In the genomic region with DNA sequence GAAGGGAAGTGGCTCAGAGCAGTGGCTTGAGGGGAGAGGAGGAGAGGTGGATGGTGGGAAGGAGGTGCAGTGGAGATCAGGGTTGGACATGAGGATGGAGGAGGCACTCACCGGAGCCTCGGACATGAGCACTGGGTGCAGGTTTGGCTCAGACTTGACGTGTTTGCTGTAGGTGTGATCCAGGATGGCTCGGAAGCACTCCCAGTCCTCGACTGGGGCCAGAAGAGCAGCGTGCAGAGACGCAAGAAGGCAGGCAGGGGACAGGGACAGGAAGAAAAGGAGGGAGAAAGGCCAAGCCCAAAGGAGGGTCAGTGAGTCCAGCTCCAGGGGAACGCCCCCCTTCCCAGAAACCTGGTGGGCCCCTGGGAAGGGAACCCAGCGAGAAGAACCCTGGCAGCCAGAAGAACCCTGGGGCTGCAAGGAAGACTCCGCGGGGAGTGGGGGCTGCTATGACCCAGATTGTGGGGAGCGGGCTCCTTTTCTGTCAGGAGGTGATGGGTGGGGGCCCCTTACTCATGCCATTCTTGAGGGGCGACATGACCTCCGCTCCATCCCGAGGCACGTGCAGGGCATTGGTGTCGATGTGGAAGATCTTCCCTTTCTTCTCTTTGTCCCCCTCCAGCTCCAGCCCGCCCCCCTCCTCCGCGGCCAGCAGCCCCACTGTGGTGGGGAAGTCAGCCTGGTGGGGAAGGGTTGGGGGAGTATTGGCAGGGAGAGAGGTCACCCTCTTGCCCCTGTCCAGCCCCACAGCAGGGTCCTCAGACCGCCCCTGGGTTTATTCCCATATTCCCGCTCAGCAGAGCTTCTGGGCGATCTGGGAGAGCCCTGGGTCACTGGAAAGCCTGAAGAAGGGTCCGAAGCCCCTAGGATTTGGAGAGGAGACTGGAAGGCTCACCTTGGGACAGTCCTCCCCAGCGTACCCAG, we compare ENCODE assay signal across 19 cellular contexts. TPM values are rescaled to one million over a fixed set of nuclear protein-coding genes. Genes with fewer than 3 reads are reported as not detected.
"Had no signal": no experiment of that assay in that cellular context is flagged by ENCODE, and none has a peak within 500 bp of the region (broad histone marks: within the 10 kb centered on the region; RNA-seq: fewer than 3 reads in every experiment).

No MANE protein-coding gene starts in this region.

- H3K36me3 Mint-ChIP-seq: activated naive CD8-positive, alpha-beta T cell treated with anti-CD3 and anti-CD28 coated beads for 36 hours; stimulated activated memory B cell treated with anti-CD40 and anti-IgM and Interleukin-4, amounts not matched to agents 10 μg/mL and 1 μg/mL and 100 μg/mL, for 72 hours; type B pancreatic cell; WTC11 had no signal

- H3K4me1 ChIP-seq: left ventricle myocardium inferior, testis had no signal

- H3K27ac ChIP-seq: body of pancreas, left ventricle myocardium inferior, spleen, testis had no signal

- H3K9me3 Mint-ChIP-seq: activated naive CD8-positive, alpha-beta T cell treated with anti-CD3 and anti-CD28 coated beads for 36 hours; activated T-helper 1 cell treated with anti-CD3 and anti-CD28 coated beads, Interleukin-12 subunit alpha, Interleukin-12 subunit beta, Interleukin-2, Interleukin-4 antibody, amounts not matched to agents 30 ng/mL and 10 ng/mL and 1 ng/mL, durations not matched to agents 14 hours and 24 hours and 36 hours; memory B cell; stimulated activated memory B cell treated with anti-CD40 and anti-IgM and Interleukin-4, amounts not matched to agents 10 μg/mL and 1 μg/mL and 100 μg/mL, for 72 hours; type B pancreatic cell; WTC11 had no signal

- H3K9me3 ChIP-seq: body of pancreas, left ventricle myocardium inferior, testis had no signal

- H3K4me3 Mint-ChIP-seq: activated CD4-positive, alpha-beta T cell treated with anti-CD3 and anti-CD28 coated beads for 36 hours; activated naive CD8-positive, alpha-beta T cell treated with anti-CD3 and anti-CD28 coated beads for 36 hours; activated T-helper 1 cell treated with anti-CD3 and anti-CD28 coated beads, Interleukin-12 subunit alpha, Interleukin-12 subunit beta, Interleukin-2, Interleukin-4 antibody, amounts not matched to agents 30 ng/mL and 10 ng/mL and 1 ng/mL, durations not matched to agents 14 hours and 24 hours and 36 hours; memory B cell; stimulated activated memory B cell treated with anti-CD40 and anti-IgM and Interleukin-4, amounts not matched to agents 10 μg/mL and 1 μg/mL and 100 μg/mL, for 72 hours; type B pancreatic cell; WTC11 had no signal

- H3K27ac Mint-ChIP-seq: activated CD4-positive, alpha-beta T cell treated with anti-CD3 and anti-CD28 coated beads for 36 hours; activated naive CD8-positive, alpha-beta T cell treated with anti-CD3 and anti-CD28 coated beads for 36 hours; activated T-helper 1 cell treated with anti-CD3 and anti-CD28 coated beads, Interleukin-12 subunit alpha, Interleukin-12 subunit beta, Interleukin-2, Interleukin-4 antibody, amounts not matched to agents 30 ng/mL and 10 ng/mL and 1 ng/mL, durations not matched to agents 14 hours and 24 hours and 36 hours; memory B cell; stimulated activated memory B cell treated with anti-CD40 and anti-IgM and Interleukin-4, amounts not matched to agents 10 μg/mL and 1 μg/mL and 100 μg/mL, for 72 hours; type B pancreatic cell; WTC11 had no signal

- DNase-seq: activated CD4-positive, alpha-beta T cell treated with anti-CD3 and anti-CD28 coated beads for 36 hours; activated CD4-positive, alpha-beta T cell treated with anti-CD3 and anti-CD28 coated beads, Interleukin-2, amount 50 U/mL, for 48 hours; activated gamma-delta T cell treated with Interleukin-2 at 50 U/mL for 16 hours; activated T-cell treated with anti-CD3 and anti-CD28 coated beads for 4 hours; body of pancreas; foreskin melanocyte; kidney glomerular epithelial cell; left ventricle myocardium inferior; spleen; T-helper 2 cell; testis had no signal

- ATAC-seq: stimulated activated memory B cell treated with anti-CD40 and anti-IgM and Interleukin-4, amounts not matched to agents 10 μg/mL and 1 μg/mL and 100 μg/mL, for 72 hours had no signal

- H3K4me1 Mint-ChIP-seq: activated CD4-positive, alpha-beta T cell treated with anti-CD3 and anti-CD28 coated beads for 36 hours; activated naive CD8-positive, alpha-beta T cell treated with anti-CD3 and anti-CD28 coated beads for 36 hours; stimulated activated memory B cell treated with anti-CD40 and anti-IgM and Interleukin-4, amounts not matched to agents 10 μg/mL and 1 μg/mL and 100 μg/mL, for 72 hours had no signal

- H3K4me3 ChIP-seq: body of pancreas, left ventricle myocardium inferior, spleen had no signal

- H3K27me3 ChIP-seq: testis had no signal

- H3K36me3 ChIP-seq: left ventricle myocardium inferior, spleen had no signal

RNA-seq across cellular contexts. Expression of gene ACTL6B, which starts 1.1 kb away (rescaled TPM):
- total RNA-seq: activated CD4-positive, alpha-beta T cell treated with anti-CD3 and anti-CD28 coated beads for 36 hours; activated naive CD8-positive, alpha-beta T cell treated with anti-CD3 and anti-CD28 coated beads for 36 hours; activated T-helper 1 cell treated with anti-CD3 and anti-CD28 coated beads, Interleukin-12 subunit alpha, Interleukin-12 subunit beta, Interleukin-2, Interleukin-4 antibody, amounts not matched to agents 30 ng/mL and 10 ng/mL and 1 ng/mL, durations not matched to agents 14 hours and 24 hours and 36 hours; left ventricle myocardium inferior; mononuclear cell; posterior vena cava; spleen had no signal
- polyA plus RNA-seq: spleen had no signal
